Comparison of ENCODE assay signal across 23 cellular contexts in the genomic region with DNA sequence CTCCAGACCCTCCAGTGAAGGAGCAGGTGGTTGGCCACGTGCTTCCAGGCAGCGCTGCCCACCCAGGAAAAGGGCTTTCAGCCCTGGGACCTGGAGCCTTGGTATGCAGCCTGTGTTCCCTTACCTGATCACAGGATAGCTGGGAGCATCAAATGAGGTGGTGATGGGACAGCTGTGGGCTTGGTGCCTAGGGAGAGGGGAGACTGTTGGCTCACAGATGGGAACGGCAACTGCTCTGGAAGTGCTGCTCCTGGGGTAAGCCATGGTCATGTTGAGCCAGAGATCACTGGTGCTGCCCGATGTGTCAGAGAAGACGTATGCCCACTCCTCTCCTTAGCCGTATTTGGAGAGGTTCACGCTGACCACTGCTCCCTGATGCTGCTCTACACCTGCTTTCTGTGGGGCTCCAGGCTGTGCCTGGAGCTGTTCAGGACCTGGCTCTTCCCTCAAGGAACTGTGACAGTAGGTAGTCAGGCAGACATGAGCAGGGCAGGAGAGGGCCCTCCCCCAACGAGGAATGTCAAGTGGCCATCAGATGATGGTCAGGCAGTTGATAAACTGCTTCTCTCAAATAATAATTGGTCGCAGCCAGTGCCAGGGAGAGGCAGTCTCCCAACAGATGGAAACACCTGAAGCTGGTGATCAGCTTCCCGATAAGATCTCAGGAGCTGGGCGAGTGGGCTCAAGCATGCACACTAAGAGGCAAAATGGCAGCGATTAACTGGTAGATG. TPM values are rescaled to one million over a fixed set of nuclear protein-coding genes. Genes with fewer than 3 reads are reported as not detected.
DNase-seq lines count a peak whose midpoint lies in the region; ATAC-seq and TF ChIP-seq lines count a peak whose summit lies in the region.
"Had no signal": no experiment of that assay in that cellular context is flagged by ENCODE, and none has a peak within 500 bp of the region (broad histone marks: within the 10 kb centered on the region; RNA-seq: fewer than 3 reads in every experiment).

No MANE protein-coding gene starts in this region.

- H3K4me1 ChIP-seq in H9 (ENCODE audit: insufficient read depth, low read length) (no peaks in the 10 kb centered on the region), neuronal stem cell (ENCODE audit: control insufficient read depth in 2 of 2, insufficient read depth in 1 of 2, low read depth in 1 of 2, low read length in 2 of 2) (peaks cover 9 to 19% of the 10 kb centered on the region in 2 donors), upper lobe of right lung (peaks cover 13% of the 10 kb centered on the region)
- H3K4me1 ChIP-seq in CD4-positive, alpha-beta memory T cell (ENCODE audit: insufficient read depth, low read length), result peaks cover 24% of the 10 kb centered on the region
- H3K4me1 ChIP-seq: HAP-1 had no signal

- H2BK20ac ChIP-seq in H9 (ENCODE audit: low read depth, low read length, poor library complexity, severe bottlenecking), result no peak overlapping the region

- H4K8ac ChIP-seq in H9 (replicated peaks; ENCODE audit: insufficient read length, low read depth, low read length) (no peak overlapping the region), neuronal stem cell (ENCODE audit: low read depth, low read length) (no peak overlapping the region)

- H3T11ph ChIP-seq in H9 (ENCODE audit: low read length), result no peak overlapping the region

- no peaks in the 10 kb centered on the region for H3K79me1 ChIP-seq in H9 (ENCODE audit: insufficient read depth, low read depth, low read length, poor library complexity, severe bottlenecking)
- peaks cover 3% of the 10 kb centered on the region for H3K79me1 ChIP-seq in neuronal stem cell (ENCODE audit: low read depth, low read length)

- H2AK5ac ChIP-seq in H9 (ENCODE audit: insufficient read length, low read length) (no peak overlapping the region), neuronal stem cell (ENCODE audit: low read depth, low read length) (peak overlapping the region; percentile 76)

- H3K4me1 Mint-ChIP-seq in H9, result peaks cover 14 to 16% of the 10 kb centered on the region in 2 experiments
- peaks cover 5% of the 10 kb centered on the region for H3K4me1 Mint-ChIP-seq in activated T-helper 1 cell treated with anti-CD3 and anti-CD28 coated beads, Interleukin-12 subunit alpha, Interleukin-12 subunit beta, Interleukin-2, Interleukin-4 antibody, amounts not matched to agents 30 ng/mL and 10 ng/mL and 1 ng/mL, durations not matched to agents 14 hours and 24 hours and 36 hours (ENCODE audit: low read depth)
- H3K4me1 Mint-ChIP-seq in CD4-positive, alpha-beta memory T cell, result peaks cover 6 to 21% (median 11%) of the 10 kb centered on the region in 4 donors

- peaks cover 0 to 2% of the 10 kb centered on the region in 2 donors for H3K36me3 ChIP-seq in neuronal stem cell (replicated peaks in 1 of 2; ENCODE audit: control insufficient read depth in 2 of 2, insufficient read depth in 2 of 2, low read length in 2 of 2)
- H3K36me3 ChIP-seq in upper lobe of right lung, result no peaks in the 10 kb centered on the region
- no peaks in the 10 kb centered on the region for H3K36me3 ChIP-seq in CD4-positive, alpha-beta memory T cell (ENCODE audit: insufficient read depth, low read length)
- H3K36me3 ChIP-seq: HAP-1 had no signal

- H3K4ac ChIP-seq in H9 (ENCODE audit: low read depth, low read length) (no peak overlapping the region), neuronal stem cell (ENCODE audit: low read length) (no peak overlapping the region)

- H2BK5ac ChIP-seq in H9 (ENCODE audit: insufficient read length, low read length) (no peak overlapping the region), neuronal stem cell (ENCODE audit: low read length) (no peak overlapping the region)

- no peak overlapping the region for H3K27ac Mint-ChIP-seq in H9
- no peak overlapping the region for H3K27ac Mint-ChIP-seq in activated T-helper 1 cell treated with anti-CD3 and anti-CD28 coated beads, Interleukin-12 subunit alpha, Interleukin-12 subunit beta, Interleukin-2, Interleukin-4 antibody, amounts not matched to agents 30 ng/mL and 10 ng/mL and 1 ng/mL, durations not matched to agents 14 hours and 24 hours and 36 hours
- no peak overlapping the region for H3K27ac Mint-ChIP-seq in CD4-positive, alpha-beta memory T cell
- H3K27ac Mint-ChIP-seq: activated naive CD8-positive, alpha-beta T cell treated with anti-CD3 and anti-CD28 coated beads, Interleukin-2, amount 10 ng/mL, durations not matched to agents 7 days and 5 days had no signal

- peak overlapping the region in 1 of 2 experiments; percentile 58; a peak in 2 of 5 replicates for H3K4me3 Mint-ChIP-seq in H9
- peak overlapping the region; percentile 49 for H3K4me3 Mint-ChIP-seq in activated T-helper 1 cell treated with anti-CD3 and anti-CD28 coated beads, Interleukin-12 subunit alpha, Interleukin-12 subunit beta, Interleukin-2, Interleukin-4 antibody, amounts not matched to agents 30 ng/mL and 10 ng/mL and 1 ng/mL, durations not matched to agents 14 hours and 24 hours and 36 hours
- H3K4me3 Mint-ChIP-seq in CD4-positive, alpha-beta memory T cell, result peak overlapping the region in 4 of 8 donors; percentile 32 to 64 (median 40)
- H3K4me3 Mint-ChIP-seq: activated naive CD8-positive, alpha-beta T cell treated with anti-CD3 and anti-CD28 coated beads, Interleukin-2, amount 10 ng/mL, durations not matched to agents 7 days and 5 days; activated T-cell treated with anti-CD3 and anti-CD28 coated beads, Interleukin-2, amount 50 U/mL, for 4 hours had no signal

- peaks cover 8% of the 10 kb centered on the region for H3K23me2 ChIP-seq in H9 (ENCODE audit: insufficient read length, low read depth, low read length, poor library complexity, severe bottlenecking)

- intact Hi-C loops in activated T-helper 1 cell treated with anti-CD3 and anti-CD28 coated beads, Interleukin-12 subunit alpha, Interleukin-12 subunit beta, Interleukin-2, Interleukin-4 antibody, amounts not matched to agents 30 ng/mL and 10 ng/mL and 1 ng/mL, durations not matched to agents 14 hours and 24 hours and 36 hours (cut with micrococcal nuclease), result loop anchor here (5.0 to 10.0 kb wide), 4 partner anchors 111 to 694 kb away; a partner anchor contains a TSS
- intact Hi-C loops in upper lobe of right lung (cut with DNase I), result no loop called here
- intact Hi-C loops in CD4-positive, alpha-beta memory T cell (cut with micrococcal nuclease), result loop anchor here (5.0 kb wide), 2 partner anchors 386 to 511 kb away; a partner anchor contains a TSS

- H4K20me1 ChIP-seq in H9 (ENCODE audit: control insufficient read depth, insufficient read depth, insufficient read length), result no peaks in the 10 kb centered on the region

- no peak overlapping the region for H3K4me2 ChIP-seq in H9 (ENCODE audit: insufficient read depth, insufficient read length, low read length)
- H3K4me2 ChIP-seq in neuronal stem cell (ENCODE audit: insufficient read depth, low read length, poor library complexity, severe bottlenecking), result no peak overlapping the region

- H2AFZ ChIP-seq in H9 (ENCODE audit: low read length), result no peak overlapping the region
- H2AFZ ChIP-seq in neuronal stem cell (ENCODE audit: low read length), result no peak overlapping the region

- H3K23ac ChIP-seq in H9 (ENCODE audit: insufficient read length, low read depth, low read length) (no peak overlapping the region), neuronal stem cell (ENCODE audit: low read depth, low read length, poor library complexity) (no peak overlapping the region)

- no peak overlapping the region for H4K5ac ChIP-seq in H9 (ENCODE audit: insufficient read length, low read depth, low read length)

- H3K4me3 ChIP-seq in neuronal stem cell (ENCODE audit: low read length in 2 of 2), result no peak overlapping the region
- no peak overlapping the region for H3K4me3 ChIP-seq in upper lobe of right lung
- H3K4me3 ChIP-seq in CD4-positive, alpha-beta memory T cell (ENCODE audit: low read length in 2 of 2), result no peak overlapping the region
- H3K4me3 ChIP-seq: dorsolateral prefrontal cortex, HAP-1, skin epidermis had no signal

- CTCF ChIA-PET in CD4-positive, alpha-beta memory T cell (lab: Charles Lee; ENCODE audit: partially characterized antibody), result interaction anchor here (1.0 to 1.8 kb wide), 4 partner anchors 8 to 205 kb away, joined by 3 to 5 read pairs (median 3); no protein-coding TSS in a partner anchor

- peaks cover 3 to 10% (median 8%) of the 10 kb centered on the region in 3 experiments; a peak in 3 of 7 replicates for H3K36me3 Mint-ChIP-seq in H9 (ENCODE audit: insufficient read depth in 1 of 3, low read depth in 3 of 3)
- no peaks in the 10 kb centered on the region for H3K36me3 Mint-ChIP-seq in activated T-helper 1 cell treated with anti-CD3 and anti-CD28 coated beads, Interleukin-12 subunit alpha, Interleukin-12 subunit beta, Interleukin-2, Interleukin-4 antibody, amounts not matched to agents 30 ng/mL and 10 ng/mL and 1 ng/mL, durations not matched to agents 14 hours and 24 hours and 36 hours (ENCODE audit: low read depth)
- H3K36me3 Mint-ChIP-seq in CD4-positive, alpha-beta memory T cell, result peaks cover 0 to 3% of the 10 kb centered on the region in 2 donors
- H3K36me3 Mint-ChIP-seq: activated naive CD8-positive, alpha-beta T cell treated with anti-CD3 and anti-CD28 coated beads, Interleukin-2, amount 10 ng/mL, durations not matched to agents 7 days and 5 days had no signal

- H2BK120ac ChIP-seq in H9 (ENCODE audit: low read depth, low read length, poor library complexity, severe bottlenecking) (no peak overlapping the region), neuronal stem cell (ENCODE audit: low read depth, low read length) (no peak overlapping the region)

- no peak for ATAC-seq in upper lobe of right lung
- ATAC-seq: activated T-cell treated with anti-CD3 and anti-CD28 coated beads, Interleukin-2, amount 50 U/mL, for 4 hours had no signal

- peaks cover 8% of the 10 kb centered on the region for H3K9me3 ChIP-seq in H9 (ENCODE audit: control insufficient read depth, low read depth, low read length)
- peaks cover 13 to 22% of the 10 kb centered on the region in 2 donors for H3K9me3 ChIP-seq in neuronal stem cell (replicated peaks in 1 of 2; ENCODE audit: control insufficient read depth in 2 of 2, insufficient read depth in 1 of 2, low read depth in 1 of 2, low read length in 2 of 2)
- no peaks in the 10 kb centered on the region for H3K9me3 ChIP-seq in upper lobe of right lung
- no peaks in the 10 kb centered on the region for H3K9me3 ChIP-seq in CD4-positive, alpha-beta memory T cell (ENCODE audit: control insufficient read depth in 1 of 2, low read length in 2 of 2)

- H2BK15ac ChIP-seq in H9 (ENCODE audit: low read depth, low read length) (no peak overlapping the region), neuronal stem cell (ENCODE audit: low read length) (no peak overlapping the region)

- H2BK12ac ChIP-seq in H9 (ENCODE audit: insufficient read length, low read depth, low read length) (no peak overlapping the region), neuronal stem cell (ENCODE audit: low read length) (peak overlapping the region; percentile 59)

- peaks cover 15 to 23% of the 10 kb centered on the region in 2 experiments; a peak in 4 of 5 replicates for H3K9me3 Mint-ChIP-seq in H9
- H3K9me3 Mint-ChIP-seq in activated T-helper 1 cell treated with anti-CD3 and anti-CD28 coated beads, Interleukin-12 subunit alpha, Interleukin-12 subunit beta, Interleukin-2, Interleukin-4 antibody, amounts not matched to agents 30 ng/mL and 10 ng/mL and 1 ng/mL, durations not matched to agents 14 hours and 24 hours and 36 hours, result peaks cover 4% of the 10 kb centered on the region
- peaks cover 0 to 15% (median 7%) of the 10 kb centered on the region in 8 donors for H3K9me3 Mint-ChIP-seq in CD4-positive, alpha-beta memory T cell
- H3K9me3 Mint-ChIP-seq: activated T-cell treated with anti-CD3 and anti-CD28 coated beads, Interleukin-2, amount 50 U/mL, for 4 hours had no signal

- no peaks in the 10 kb centered on the region for H3K79me2 ChIP-seq in H9 (ENCODE audit: insufficient read depth, low read length)

- H4K91ac ChIP-seq in H9 (ENCODE audit: insufficient read length, low read depth, low read length) (no peak overlapping the region), neuronal stem cell (ENCODE audit: low read depth, low read length, poor library complexity) (no peak overlapping the region)

- H3K18ac ChIP-seq in H9 (ENCODE audit: insufficient read length, low read depth, low read length), result no peak overlapping the region
- H3K18ac ChIP-seq in neuronal stem cell (ENCODE audit: low read length), result no peak overlapping the region

- H3K14ac ChIP-seq in H9 (ENCODE audit: insufficient read depth, low read length), result no peak overlapping the region
- no peak overlapping the region for H3K14ac ChIP-seq in neuronal stem cell (ENCODE audit: low read length)

- no peak for TF ChIP-seq CTCF in H9 (conservative IDR thresholded peaks at IDR 0.05)
- TF ChIP-seq CTCF in upper lobe of right lung (IDR thresholded peaks at IDR 0.05), result no peak

- POLR2A ChIA-PET in CD4-positive, alpha-beta memory T cell (lab: Charles Lee; ENCODE audit: partially characterized antibody), result no interaction called here

- H3K27ac ChIP-seq in H9 (ENCODE audit: insufficient read length, low read depth, low read length) (no peak overlapping the region), neuronal stem cell (replicated peaks; ENCODE audit: low read length) (no peak overlapping the region), upper lobe of right lung (no peak overlapping the region)
- no peak overlapping the region for H3K27ac ChIP-seq in CD4-positive, alpha-beta memory T cell (ENCODE audit: low read depth, low read length)
- H3K27ac ChIP-seq: dorsolateral prefrontal cortex, skin epidermis had no signal

- peaks cover 11% of the 10 kb centered on the region for H3K27me3 Mint-ChIP-seq in H9 (ENCODE audit: low read depth)
- H3K27me3 Mint-ChIP-seq in activated T-helper 1 cell treated with anti-CD3 and anti-CD28 coated beads, Interleukin-12 subunit alpha, Interleukin-12 subunit beta, Interleukin-2, Interleukin-4 antibody, amounts not matched to agents 30 ng/mL and 10 ng/mL and 1 ng/mL, durations not matched to agents 14 hours and 24 hours and 36 hours (ENCODE audit: insufficient read depth), result peaks cover 19% of the 10 kb centered on the region
- peaks cover 0 to 2% of the 10 kb centered on the region in 2 donors for H3K27me3 Mint-ChIP-seq in CD4-positive, alpha-beta memory T cell

- no peaks in the 10 kb centered on the region for H3K27me3 ChIP-seq in H9 (ENCODE audit: insufficient read depth, low read length)
- H3K27me3 ChIP-seq in neuronal stem cell (ENCODE audit: control insufficient read depth in 3 of 3, insufficient read depth in 3 of 3, low read depth in 1 of 3, low read length in 3 of 3), result no peaks in the 10 kb centered on the region
- H3K27me3 ChIP-seq in upper lobe of right lung, result no peaks in the 10 kb centered on the region
- H3K27me3 ChIP-seq in CD4-positive, alpha-beta memory T cell (ENCODE audit: insufficient read depth, low read length), result no peaks in the 10 kb centered on the region
- H3K27me3 ChIP-seq: dorsolateral prefrontal cortex had no signal

- H3K56ac ChIP-seq in H9 (ENCODE audit: insufficient read length, low read depth, low read length), result no peak overlapping the region

- H3K9ac ChIP-seq in H9 (ENCODE audit: extremely low read depth, insufficient read length, low read length) (no peak overlapping the region), neuronal stem cell (ENCODE audit: low read depth, low read length, poor library complexity) (peak overlapping the region; percentile 3)

- WGBS in H9 (ENCODE audit: extremely low coverage, insufficient read length, low lambda C conversion rate), result no CpG with 5 or more reads among the region's 12 CpGs
- no CpG with 5 or more reads among the region's 12 CpGs for WGBS in neuronal stem cell (ENCODE audit: extremely low coverage in 2 of 2, insufficient read length in 2 of 2, insufficient replicate concordance in 1 of 2), 2 donors

- DNase-seq in NCI-H524 (lab: John Stamatoyannopoulos, UW) (peak; percentile 41 to 60), NCI-H524 treated with DMSO at 0.1 percent for 48 hours (lab: John Stamatoyannopoulos, UW) (no peak), H9 (peak; percentile 18), neuronal stem cell (ENCODE audit: low spot score) (no peak), upper lobe of right lung (no peak), hepatic stellate cell (ENCODE audit: low spot score) (no peak)
- DNase-seq in activated T-helper 1 cell treated with anti-CD3 and anti-CD28 coated beads, Interleukin-12 subunit alpha, Interleukin-12 subunit beta, Interleukin-2, Interleukin-4 antibody, amounts not matched to agents 30 ng/mL and 10 ng/mL and 1 ng/mL, durations not matched to agents 14 hours and 24 hours and 36 hours (ENCODE audit: low spot score), result no peak
- no peak for DNase-seq in CD4-positive, alpha-beta memory T cell
- DNase-seq: activated CD4-positive, alpha-beta T cell treated with anti-CD3 and anti-CD28 coated beads for 1 hour; activated naive CD8-positive, alpha-beta T cell treated with anti-CD3 and anti-CD28 coated beads, Interleukin-2, amount 10 ng/mL, durations not matched to agents 7 days and 5 days; activated T-cell treated with anti-CD3 and anti-CD28 coated beads, Interleukin-2, amount 50 U/mL, for 4 hours; cerebellar nuclear complex; Karpas-422; NCI-H2081; NCI-H526 treated with DMSO at 0.1 percent for 48 hours; nucleus accumbens; stimulated activated CD4-positive, alpha-beta T cell treated with anti-CD3 and anti-CD28 coated beads, Interleukin-1b, Interleukin-23, amount 100 ng/mL, for 48 hours had no signal

RNA-seq across cellular contexts. Expression of a gene that starts 2.8 kb away (rescaled TPM):
- 0.59 and 0.75 TPM in 2 replicates for total RNA-seq in H9 (2021)
- total RNA-seq in activated T-helper 1 cell treated with anti-CD3 and anti-CD28 coated beads, Interleukin-12 subunit alpha, Interleukin-12 subunit beta, Interleukin-2, Interleukin-4 antibody, amounts not matched to agents 30 ng/mL and 10 ng/mL and 1 ng/mL, durations not matched to agents 14 hours and 24 hours and 36 hours, result 0.27 TPM in 1 of 2 replicates, not detected in the other
- 1.5 TPM for polyA plus RNA-seq in neuronal stem cell (2013, experiment 1 of 2)
- 1.6 TPM for polyA plus RNA-seq in neuronal stem cell (2013, experiment 2 of 2)
- 1.3 TPM for total RNA-seq in upper lobe of right lung
- total RNA-seq in CD4-positive, alpha-beta memory T cell, result under 1 TPM; 0.15 to 0.36 TPM
- polyA plus RNA-seq in CD4-positive, alpha-beta memory T cell, result not detected
- total RNA-seq: kidney epithelial cell; RPMI7951; T-helper 1 cell treated with Interleukin-12 subunit alpha and Interleukin-12 subunit beta and Interleukin-4 antibody, amounts not matched to agents 30 ng/mL and 1 ng/mL, for 36 hours had no signal

RNA-seq across cellular contexts. Expression of a gene that starts 36.3 kb away (rescaled TPM):
- total RNA-seq in H9 (2021) (2.6 and 2.9 TPM in 2 replicates), upper lobe of right lung (1.6 TPM)
- not detected in 2 replicates for total RNA-seq in activated T-helper 1 cell treated with anti-CD3 and anti-CD28 coated beads, Interleukin-12 subunit alpha, Interleukin-12 subunit beta, Interleukin-2, Interleukin-4 antibody, amounts not matched to agents 30 ng/mL and 10 ng/mL and 1 ng/mL, durations not matched to agents 14 hours and 24 hours and 36 hours
- polyA plus RNA-seq in neuronal stem cell (2013, experiment 1 of 2), result 0.67 TPM
- 0.71 TPM for polyA plus RNA-seq in neuronal stem cell (2013, experiment 2 of 2)
- under 1 TPM; 0.35 to 0.42 TPM for total RNA-seq in CD4-positive, alpha-beta memory T cell
- polyA plus RNA-seq in CD4-positive, alpha-beta memory T cell, result not detected
- total RNA-seq: activated T-cell treated with anti-CD3 and anti-CD28 coated beads, Interleukin-2, amount 50 U/mL, for 4 hours had no signal

Comparison
In these comparisons a context has a peak if more than half of its experiments do, and no peak if none do; other contexts are left out.
1. DNase-seq: peak in NCI-H524 (2 of 2) and H9 (single experiment); none in NCI-H524 treated with DMSO at 0.1 percent for 48 hours (single experiment), activated T-helper 1 cell treated with anti-CD3 and anti-CD28 coated beads, Interleukin-12 subunit alpha, Interleukin-12 subunit beta, Interleukin-2, Interleukin-4 antibody, amounts not matched to agents 30 ng/mL and 10 ng/mL and 1 ng/mL, durations not matched to agents 14 hours and 24 hours and 36 hours (single experiment), neuronal stem cell (single experiment), upper lobe of right lung (single experiment), CD4-positive, alpha-beta memory T cell (0 of 5) and hepatic stellate cell (single experiment).